In genomic region chr10:103153302-103153759, GRCh38 we compare ENCODE assay signal across 9 cellular contexts. TPM values are rescaled to one million over a fixed set of nuclear protein-coding genes. Genes with fewer than 3 reads are reported as not detected.
DNase-seq lines count a peak whose midpoint lies in the region; ATAC-seq and TF ChIP-seq lines count a peak whose summit lies in the region.
"Had no signal": no experiment of that assay in that cellular context is flagged by ENCODE, and none has a peak within 500 bp of the region (broad histone marks: within the 10 kb centered on the region; RNA-seq: fewer than 3 reads in every experiment).

No MANE protein-coding gene starts in this region.

- peaks cover 49% of the 10 kb centered on the region for H3K4me1 ChIP-seq in adipocyte (ENCODE audit: control insufficient read depth, insufficient read depth, low read length)
- H3K4me1 ChIP-seq in heart left ventricle, result peaks cover 0 to 67% (median 50%) of the 10 kb centered on the region in 12 donors

- no peaks in the 10 kb centered on the region for H3K9me3 Mint-ChIP-seq in progenitor cell of endocrine pancreas (ENCODE audit: low read depth)

- peak; percentile 61 for DNase-seq in DMS53 treated with DMSO at 0.1 percent for 48 hours (lab: John Stamatoyannopoulos, UW; ENCODE audit: unreplicated experiment)
- DNase-seq in adipocyte (ENCODE audit: low read depth), result peak; percentile 64
- DNase-seq in heart left ventricle, result peak in 1 of 5 donors; percentile 20
- no peak for DNase-seq in progenitor cell of endocrine pancreas (ENCODE audit: low spot score, unreplicated experiment)
- DNase-seq in left colon, result no peak
- no peak for DNase-seq in COR-L47 (lab: John Stamatoyannopoulos, UW)
- no peak for DNase-seq in NCI-H345 (lab: John Stamatoyannopoulos, UW)
- DNase-seq: amniotic stem cell had no signal

- H3K4me3 ChIP-seq in adipocyte (ENCODE audit: low read length) (peak overlapping the region; percentile 40), heart left ventricle (peak overlapping the region in 9 of 12 donors; percentile 16 to 46 (median 40))

- H3K27me3 ChIP-seq in adipocyte (replicated peaks; ENCODE audit: control insufficient read depth, insufficient read depth, low read length), result no peaks in the 10 kb centered on the region
- H3K27me3 ChIP-seq in heart left ventricle, result no peaks in the 10 kb centered on the region

- TF ChIP-seq CTCF in heart left ventricle (IDR thresholded peaks at IDR 0.05) (no peak), progenitor cell of endocrine pancreas (IDR thresholded peaks at IDR 0.05; ENCODE audit: unreplicated experiment) (no peak)

- 14 to 34% (median 21%) methylated on average over 4 of the region's 4 CpGs for WGBS in heart left ventricle, 4 donors

- H3K27me3 Mint-ChIP-seq in progenitor cell of endocrine pancreas, result no peaks in the 10 kb centered on the region

- H3K36me3 ChIP-seq in adipocyte (ENCODE audit: control insufficient read depth, insufficient read depth, low read length, severe bottlenecking) (peaks cover 24% of the 10 kb centered on the region), heart left ventricle (peaks cover 0 to 32% (median 10%) of the 10 kb centered on the region in 9 donors)

- peaks cover 36% of the 10 kb centered on the region for H3K4me1 Mint-ChIP-seq in progenitor cell of endocrine pancreas (ENCODE audit: low read depth)

- H3K27ac Mint-ChIP-seq in progenitor cell of endocrine pancreas, result peak overlapping the region; percentile 98

- peaks cover 28% of the 10 kb centered on the region for H3K36me3 Mint-ChIP-seq in progenitor cell of endocrine pancreas (ENCODE audit: insufficient read depth)

- peak overlapping the region; percentile 71 for H3K4me3 Mint-ChIP-seq in progenitor cell of endocrine pancreas (ENCODE audit: low read depth)

- TF ChIP-seq POLR2A in heart left ventricle (IDR thresholded peaks at IDR 0.05), result no peak

- H3K27ac ChIP-seq in heart left ventricle, result peak overlapping the region; percentile 64 to 87 (median 77)

- H3K9me3 ChIP-seq in adipocyte (ENCODE audit: control insufficient read depth, low read length) (no peaks in the 10 kb centered on the region), heart left ventricle (no peaks in the 10 kb centered on the region)

- ATAC-seq in heart left ventricle (peak in 2 of 4 donors; percentile 57 to 59), left colon (no peak)
- no peak for ATAC-seq in activated CD4-positive, CD25-positive, alpha-beta regulatory T cell treated with anti-CD3 and anti-CD28 coated beads, Interleukin-2, amount 50 U/mL, for 24 hours

- intact Hi-C loops in heart left ventricle (cut with DNase I) (loop anchor here in 3 of 10 donors (5.0 kb wide), 2 partner anchors 39 to 41 kb away; partner anchors contain the start of gene NT5C2 (in 3 of the 3)), left colon (cut with DNase I, micrococcal nuclease) (no loop called here)

- peak overlapping the region; percentile 70 for H3K9ac ChIP-seq in adipocyte (ENCODE audit: low read length)

RNA-seq across cellular contexts. Expression of gene NT5C2, which starts 39.7 kb away (rescaled TPM):
- total RNA-seq in heart left ventricle (10 to 100 TPM; 32.0 to 70.6 (median 49.1) TPM), progenitor cell of endocrine pancreas (131 and 135 TPM in 2 replicates), left colon (10 to 100 TPM; 87.2 to 99.3 TPM)
- polyA plus RNA-seq in heart left ventricle, result 10 to 100 TPM; 26.2 to 38.9 TPM

Comparison
In these comparisons a context has a peak if more than half of its experiments do, and no peak if none do; other contexts are left out.
1. DNase-seq: peak in DMS53 treated with DMSO at 0.1 percent for 48 hours (single experiment) and adipocyte (single experiment); none in progenitor cell of endocrine pancreas (single experiment), left colon (0 of 2), COR-L47 (single experiment) and NCI-H345 (single experiment).